8 cellular contexts compared by ENCODE assay signal in genomic region chr9:33167084-33167948, GRCh38. TPM values are rescaled to one million over a fixed set of nuclear protein-coding genes. Genes with fewer than 3 reads are reported as not detected.
DNase-seq lines count a peak whose midpoint lies in the region; ATAC-seq, FAIRE-seq and TF ChIP-seq lines count a peak whose summit lies in the region.

A gene with protein sequence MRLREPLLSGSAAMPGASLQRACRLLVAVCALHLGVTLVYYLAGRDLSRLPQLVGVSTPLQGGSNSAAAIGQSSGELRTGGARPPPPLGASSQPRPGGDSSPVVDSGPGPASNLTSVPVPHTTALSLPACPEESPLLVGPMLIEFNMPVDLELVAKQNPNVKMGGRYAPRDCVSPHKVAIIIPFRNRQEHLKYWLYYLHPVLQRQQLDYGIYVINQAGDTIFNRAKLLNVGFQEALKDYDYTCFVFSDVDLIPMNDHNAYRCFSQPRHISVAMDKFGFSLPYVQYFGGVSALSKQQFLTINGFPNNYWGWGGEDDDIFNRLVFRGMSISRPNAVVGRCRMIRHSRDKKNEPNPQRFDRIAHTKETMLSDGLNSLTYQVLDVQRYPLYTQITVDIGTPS (minus strand): TSS chr9:33167336. CDS start chr9:33167169, 167 bp downstream.

- no peak within 1 kb of the TSS for H2BK12ac ChIP-seq in H1 (ENCODE audit: low read depth, low read length)

- no peak for TF ChIP-seq EP300 in H1 (IDR thresholded peaks at IDR 0.05; ENCODE audit: borderline replicate concordance in 1 of 2, low read depth in 2 of 2, low read length in 2 of 2)

- no peaks in the 10 kb centered on the region for H3K9me3 Mint-ChIP-seq in activated CD8-positive, alpha-beta memory T cell treated with anti-CD3 and anti-CD28 coated beads, Interleukin-2, amount 10 ng/mL, durations not matched to agents 7 days and 5 days (ENCODE audit: low read depth)

- no peak within 1 kb of the TSS for H2BK5ac ChIP-seq in H1 (ENCODE audit: low read depth, low read length)
- H2BK5ac ChIP-seq in mesendoderm (ENCODE audit: low read length): peak within 1 kb of the TSS; percentile 54

- CTCF ChIA-PET in activated CD8-positive, alpha-beta memory T cell treated with anti-CD3 and anti-CD28 coated beads, Interleukin-2, amount 10 ng/mL, durations not matched to agents 7 days and 5 days (lab: Charles Lee): interaction anchor here (0.7 to 2.1 kb wide), 7 partner anchors 9 to 87 kb away, joined by 3 to 8 read pairs (median 4); no protein-coding TSS in a partner anchor
- CTCF ChIA-PET in H1 (lab: Charles Lee; ENCODE audit: partially characterized antibody): interaction anchor here (0.8 to 1.2 kb wide), 2 partner anchors 27 to 38 kb away, joined by 3 read pairs; no protein-coding TSS in a partner anchor

- peaks cover 2% of the 10 kb centered on the region for H3K36me3 Mint-ChIP-seq in activated CD8-positive, alpha-beta memory T cell treated with anti-CD3 and anti-CD28 coated beads, Interleukin-2, amount 10 ng/mL, durations not matched to agents 7 days and 5 days

- H3K56ac ChIP-seq in H1 (replicated peaks; ENCODE audit: insufficient read length, low read depth, low read length): no peak within 1 kb of the TSS
- peak within 1 kb of the TSS; percentile 97 for H3K56ac ChIP-seq in mesendoderm (ENCODE audit: low read length)

- H2BK15ac ChIP-seq in H1 (ENCODE audit: low read length) (no peak within 1 kb of the TSS; the same call in 1 of the 2 replicates), mesendoderm (replicated peaks; ENCODE audit: low read depth) (no peak within 1 kb of the TSS)

- peak within 1 kb of the TSS; percentile 96 for H3K27ac Mint-ChIP-seq in activated CD8-positive, alpha-beta memory T cell treated with anti-CD3 and anti-CD28 coated beads, Interleukin-2, amount 10 ng/mL, durations not matched to agents 7 days and 5 days

- H2BK20ac ChIP-seq in H1 (ENCODE audit: low read length): no peak within 1 kb of the TSS

- H2AK5ac ChIP-seq in H1 (ENCODE audit: low read depth, low read length): no peak within 1 kb of the TSS
- H2AK5ac ChIP-seq in mesendoderm (ENCODE audit: low read length): no peak within 1 kb of the TSS

- no peak within 1 kb of the TSS for H4K91ac ChIP-seq in H1 (replicated peaks; ENCODE audit: insufficient read length, low read length)

- H2BK120ac ChIP-seq in H1 (replicated peaks; ENCODE audit: low read depth, low read length): no peak within 1 kb of the TSS
- H2BK120ac ChIP-seq in mesendoderm (ENCODE audit: low read depth, low read length): no peak within 1 kb of the TSS

- H3K14ac ChIP-seq in H1 (ENCODE audit: insufficient read length): no peak within 1 kb of the TSS

- no peaks in the 10 kb centered on the region for H3K36me3 ChIP-seq in NT2/D1 (ENCODE audit: insufficient read depth, insufficient read length, low read length)
- no peaks in the 10 kb centered on the region for H3K36me3 ChIP-seq in H1 (ENCODE audit: control insufficient read depth in 2 of 4, insufficient read depth in 4 of 4, low read length in 3 of 4)
- H3K36me3 ChIP-seq in mesendoderm (ENCODE audit: control insufficient read depth, insufficient read depth, low read length): no peaks in the 10 kb centered on the region

- peak within 1 kb of the TSS; percentile 77; the same call in 1 of the 2 replicates for H2AFZ ChIP-seq in H1 (ENCODE audit: low read length)

- H3K27ac ChIP-seq in H1 (ENCODE audit: low read depth, low read length): no peak within 1 kb of the TSS
- H3K27ac ChIP-seq in mesendoderm (ENCODE audit: low read depth, low read length): peak within 1 kb of the TSS; percentile 67

- no peak for TF ChIP-seq RAD21 in H1 (IDR thresholded peaks at IDR 0.05 in 1 of 2, conservative IDR thresholded peaks at IDR 0.05 in 1 of 2; ENCODE audit: low read depth in 2 of 2, low read length in 2 of 2)

- whole genome bisulfite sequencing in H1 (ENCODE audit: extremely low coverage in 1 of 2, insufficient coverage in 1 of 2, insufficient read length in 1 of 2, insufficient replicate concordance in 2 of 2, low coverage in 1 of 2, low lambda C conversion rate in 2 of 2, missing lambda C conversion rate in 1 of 2), 2 experiments: 7% methylated on average over 46 of the region's 101 CpGs; no CpG with 5 or more reads in 1 of the 2 experiments
- WGBS in mesendoderm (ENCODE audit: extremely low coverage, insufficient coverage, low lambda C conversion rate): no CpG with 5 or more reads among the region's 101 CpGs

- H3K4me2 ChIP-seq in H1 (ENCODE audit: insufficient read depth in 1 of 2, low read depth in 2 of 2, low read length in 2 of 2) (peak within 1 kb of the TSS; percentile 83 to 96), mesendoderm (ENCODE audit: low read length) (peak within 1 kb of the TSS; percentile 77)

- TF ChIP-seq CTCF in H1 (IDR thresholded peaks at IDR 0.05; ENCODE audit: control extremely low read depth in 1 of 3, insufficient read depth in 1 of 3, low read depth in 1 of 3, low read length in 3 of 3): no peak

- H3K27me3 ChIP-seq in NT2/D1 (ENCODE audit: insufficient read depth, insufficient read length) (peaks cover 19% of the 10 kb centered on the region), H1 (replicated peaks in 1 of 4; ENCODE audit: control insufficient read depth in 3 of 4, extremely low read depth in 1 of 4, insufficient read depth in 3 of 4, low read length in 3 of 4) (peaks cover 0 to 15% (median 6%) of the 10 kb centered on the region in 4 experiments; a peak in 3 of 7 replicates), mesendoderm (ENCODE audit: insufficient read depth, low read length, poor library complexity) (no peaks in the 10 kb centered on the region)

- H3K4me1 ChIP-seq in NT2/D1 (ENCODE audit: insufficient read depth, insufficient read length) (peaks cover 4% of the 10 kb centered on the region), H1 (replicated peaks in 1 of 4; ENCODE audit: control insufficient read depth in 3 of 4, insufficient read depth in 4 of 4, low read length in 3 of 4) (peaks cover 3 to 9% (median 6%) of the 10 kb centered on the region in 4 experiments; a peak in 4 of 7 replicates), mesendoderm (ENCODE audit: control insufficient read depth, low read depth, low read length) (peaks cover 12% of the 10 kb centered on the region)

- H3K9ac ChIP-seq in NT2/D1 (ENCODE audit: insufficient read length, low read depth): peak within 1 kb of the TSS; percentile 92
- H3K9ac ChIP-seq in H1 (replicated peaks in 1 of 4; ENCODE audit: extremely low read depth in 1 of 4, low read depth in 3 of 4, low read length in 3 of 4): peak within 1 kb of the TSS; percentile 58 to 75 (median 64)
- peak within 1 kb of the TSS; percentile 88 for H3K9ac ChIP-seq in mesendoderm (ENCODE audit: low read length)

- H3K4me3 Mint-ChIP-seq in activated CD8-positive, alpha-beta memory T cell treated with anti-CD3 and anti-CD28 coated beads, Interleukin-2, amount 10 ng/mL, durations not matched to agents 7 days and 5 days: peak within 1 kb of the TSS; percentile 93

- peaks cover 3% of the 10 kb centered on the region; the same call in 1 of the 2 replicates for H3K79me1 ChIP-seq in H1 (ENCODE audit: low read depth, low read length)
- peaks cover 11% of the 10 kb centered on the region for H3K79me1 ChIP-seq in mesendoderm (ENCODE audit: low read length)

- POLR2A ChIA-PET in H1 (lab: Charles Lee; ENCODE audit: partially characterized antibody): interaction anchor here (0.6 to 2.4 kb wide), 6 partner anchors 9 to 143 kb away, joined by 3 to 6 read pairs (median 4); partner anchors contain the start of gene DNAJA1

- no peak for FAIRE-seq in H1 (lab: Jason Lieb, UNC)

- DNase-seq in COR-L47 (lab: John Stamatoyannopoulos, UW) (peak; percentile 87), HT1080 (ENCODE audit: low read depth) (peak; percentile 93), NT2/D1 (ENCODE audit: low read depth, low spot score) (peak; percentile 64), H1 (ENCODE audit: low read depth in 1 of 2, low spot score in 2 of 2) (peak; percentile 56 to 96), mesendoderm (peak; percentile 94)
- peak; percentile 97 for DNase-seq in activated CD8-positive, alpha-beta memory T cell treated with anti-CD3 and anti-CD28 coated beads, Interleukin-2, amount 10 ng/mL, durations not matched to agents 7 days and 5 days
- DNase-seq in stimulated activated CD8-positive, alpha-beta memory T cell treated with anti-CD3 and anti-CD28 coated beads, Interleukin-12 subunit alpha, Interleukin-12 subunit beta, amount 100 ng/mL, for 4 hours (ENCODE audit: low read depth): peak; percentile 98

- H3K9me3 ChIP-seq in NT2/D1 (ENCODE audit: insufficient read depth, low read length) (no peaks in the 10 kb centered on the region), H1 (ENCODE audit: insufficient read depth in 2 of 2, low read depth in 1 of 2, low read length in 1 of 2) (no peaks in the 10 kb centered on the region)

- peak; percentile 54 for ATAC-seq in GM21360 (IDR thresholded peaks at IDR 0.05; ENCODE audit: unreplicated experiment)
- peak; percentile 77 for ATAC-seq in activated CD8-positive, alpha-beta memory T cell treated with anti-CD3 and anti-CD28 coated beads, Interleukin-2, amount 10 ng/mL, durations not matched to agents 7 days and 5 days

- H3K4me3 ChIP-seq in NT2/D1 (ENCODE audit: insufficient read length, low read depth) (peak within 1 kb of the TSS; percentile 79), H1 (ENCODE audit: extremely low read depth in 1 of 4, insufficient read depth in 2 of 4, low read depth in 3 of 4, low read length in 4 of 4) (peak within 1 kb of the TSS; percentile 51 to 78 (median 66)), mesendoderm (ENCODE audit: low read length) (peak within 1 kb of the TSS; percentile 70)

- TF ChIP-seq POLR2A in H1 (IDR thresholded peaks at IDR 0.05; ENCODE audit: control extremely low read depth in 1 of 2, low read depth in 2 of 2, low read length in 2 of 2): no peak

- H4K5ac ChIP-seq in H1 (ENCODE audit: insufficient read length, low read depth, low read length): peak within 1 kb of the TSS; percentile 58
- no peak within 1 kb of the TSS for H4K5ac ChIP-seq in mesendoderm (ENCODE audit: low read length)

- H3K4me1 Mint-ChIP-seq in activated CD8-positive, alpha-beta memory T cell treated with anti-CD3 and anti-CD28 coated beads, Interleukin-2, amount 10 ng/mL, durations not matched to agents 7 days and 5 days: peaks cover 49% of the 10 kb centered on the region

- peaks cover 0 to 6% of the 10 kb centered on the region in 2 experiments for H4K20me1 ChIP-seq in H1 (replicated peaks in 1 of 2; ENCODE audit: control insufficient read depth in 1 of 2, insufficient read depth in 2 of 2, low read length in 2 of 2)

- H3K4ac ChIP-seq in H1 (replicated peaks; ENCODE audit: insufficient read length, low read depth, low read length) (no peak within 1 kb of the TSS), mesendoderm (ENCODE audit: low read depth, low read length) (peak within 1 kb of the TSS; percentile 65)

- H4K8ac ChIP-seq in H1 (ENCODE audit: extremely low read depth, insufficient read depth, low read length) (peak within 1 kb of the TSS; percentile 94), mesendoderm (ENCODE audit: low read depth, low read length) (no peak within 1 kb of the TSS)

- H3K23ac ChIP-seq in H1 (ENCODE audit: insufficient read length) (no peak within 1 kb of the TSS), mesendoderm (ENCODE audit: low read length) (peak within 1 kb of the TSS; percentile 59)

- peaks cover 0 to 5% of the 10 kb centered on the region in 2 experiments; a peak in 1 of 4 replicates for H3K79me2 ChIP-seq in H1 (ENCODE audit: control insufficient read depth in 1 of 2, insufficient read depth in 2 of 2, low read length in 2 of 2)
- H3K79me2 ChIP-seq in mesendoderm (ENCODE audit: control insufficient read depth, insufficient read depth, low read length): peaks cover 13% of the 10 kb centered on the region

- H3K18ac ChIP-seq in H1 (ENCODE audit: extremely low read depth, low read length) (peak within 1 kb of the TSS; percentile 91), mesendoderm (ENCODE audit: low read length) (peak within 1 kb of the TSS; percentile 81)

- no peaks in the 10 kb centered on the region for H3K27me3 Mint-ChIP-seq in activated CD8-positive, alpha-beta memory T cell treated with anti-CD3 and anti-CD28 coated beads, Interleukin-2, amount 10 ng/mL, durations not matched to agents 7 days and 5 days

- H3K23me2 ChIP-seq in H1 (ENCODE audit: low read depth, low read length): peaks cover 9% of the 10 kb centered on the region; the same call in 1 of the 2 replicates

RNA-seq across cellular contexts. Expression of the gene that starts here (rescaled TPM):
- 14.5 and 23.6 TPM in 2 replicates for total RNA-seq in HT1080 (2014; rRNA removed; shearing (Covaris generic))
- 85.6 and 105 TPM in 2 replicates for polyA plus RNA-seq in HT1080 (2015; cell fraction: cytosol; rRNA removed)
- 64.6 and 67.9 TPM in 2 replicates for polyA plus RNA-seq in HT1080 (2015; cell fraction: nucleus; rRNA removed)
- 10 to 100 TPM; 33.8 to 35.2 TPM for total RNA-seq in activated CD8-positive, alpha-beta memory T cell treated with anti-CD3 and anti-CD28 coated beads, Interleukin-2, amount 10 ng/mL, durations not matched to agents 7 days and 5 days
- 17.9 and 18.2 TPM in 2 replicates for total RNA-seq in H1 (2021; fragmentation: NEBNext Ultra II Directional; extraction: Animal tissue kit (Norgen Biotek cat#: 25700))
- 12.6 and 12.8 TPM in 2 replicates for polyA plus RNA-seq in H1 (2011; rRNA removed)
- 8.5 TPM for polyA plus RNA-seq in H1 (2011; cell fraction: cytosol; rRNA removed)
- polyA plus RNA-seq in H1 (2011; cell fraction: nucleus; rRNA removed): 7.0 TPM
- 11.2 to 12.3 TPM (median 11.8 TPM) in 4 replicates for polyA plus RNA-seq in H1 (2012, experiment 1 of 2)
- 15.0 TPM for polyA plus RNA-seq in H1 (2012, experiment 2 of 2)
- 17.0 TPM for polyA plus RNA-seq in H1 (2013, experiment 1 of 2)
- polyA plus RNA-seq in H1 (2013, experiment 2 of 2): 19.4 TPM
- 13.8 and 14.9 TPM in 2 replicates for polyA minus RNA-seq in H1 (2011; rRNA and poly(A)+ RNA removed)
- polyA minus RNA-seq in H1 (2011; cell fraction: cytosol; rRNA and poly(A)+ RNA removed): 11.2 TPM
- polyA minus RNA-seq in H1 (2011; cell fraction: nucleus; rRNA and poly(A)+ RNA removed): 7.6 TPM
- 16.0 TPM for polyA plus RNA-seq in mesendoderm (2013, experiment 1 of 2)
- polyA plus RNA-seq in mesendoderm (2013, experiment 2 of 2): 15.4 TPM
